ENCODE assay signal across 32 cellular contexts in the genomic region with DNA sequence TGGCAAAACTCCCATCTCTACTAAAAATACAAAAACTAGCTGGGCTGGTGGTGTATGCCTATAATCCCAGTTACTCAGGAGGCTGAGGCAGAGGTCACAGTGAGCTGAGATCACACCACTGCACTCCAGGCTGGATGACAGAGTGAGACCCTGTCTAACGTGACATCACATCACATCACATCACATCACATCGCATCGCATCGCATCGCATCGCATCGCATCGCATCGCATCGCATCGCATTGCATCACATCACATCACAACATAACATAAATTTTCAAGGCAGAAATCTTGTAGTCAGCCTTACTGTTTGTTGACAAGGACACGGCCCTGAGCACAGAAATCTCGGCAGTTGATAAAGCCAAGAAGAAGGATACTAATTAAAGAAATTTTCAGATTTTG.
"Had no signal": no experiment of that assay in that cellular context is flagged by ENCODE, and none has a peak within 500 bp of the region (broad histone marks: within the 10 kb centered on the region; RNA-seq: fewer than 3 reads in every experiment).

No MANE protein-coding gene starts in this region.

- H3K27me3 ChIP-seq: adrenal gland, body of pancreas, cardiac muscle cell, colonic mucosa, heart left ventricle had no signal

- H3K4me1 ChIP-seq: body of pancreas, colonic mucosa had no signal

- H3K27me3 Mint-ChIP-seq: activated CD4-positive, alpha-beta memory T cell treated with anti-CD3 and anti-CD28 coated beads, Interleukin-2, amount 10 ng/mL, durations not matched to agents 7 days and 5 days; activated CD4-positive, alpha-beta T cell treated with anti-CD3 and anti-CD28 coated beads for 36 hours; activated CD4-positive, alpha-beta T cell treated with anti-CD3 and anti-CD28 coated beads, Interleukin-2, amount 10 ng/mL, durations not matched to agents 7 days and 5 days; activated CD8-positive, alpha-beta memory T cell treated with anti-CD3 and anti-CD28 coated beads, Interleukin-2, amount 10 ng/mL, durations not matched to agents 7 days and 5 days; activated naive CD4-positive, alpha-beta T cell treated with anti-CD3 and anti-CD28 coated beads, Interleukin-2, amount 50 U/mL, for 24 hours; activated naive CD8-positive, alpha-beta T cell treated with anti-CD3 and anti-CD28 coated beads for 36 hours; activated naive CD8-positive, alpha-beta T cell treated with anti-CD3 and anti-CD28 coated beads, Interleukin-2, amount 50 U/mL, for 24 hours had no signal

- H3K9me3 ChIP-seq: adrenal gland, body of pancreas, colonic mucosa, heart left ventricle had no signal

- H3K4me3 ChIP-seq: adrenal gland, body of pancreas, cardiac muscle cell, colonic mucosa, heart left ventricle had no signal

- H3K4me3 Mint-ChIP-seq: activated CD4-positive, alpha-beta memory T cell treated with anti-CD3 and anti-CD28 coated beads, Interleukin-2, amount 10 ng/mL, durations not matched to agents 7 days and 5 days; activated CD4-positive, alpha-beta T cell treated with anti-CD3 and anti-CD28 coated beads for 36 hours; activated CD4-positive, alpha-beta T cell treated with anti-CD3 and anti-CD28 coated beads, Interleukin-2, amount 10 ng/mL, durations not matched to agents 7 days and 5 days; activated CD8-positive, alpha-beta memory T cell treated with anti-CD3 and anti-CD28 coated beads, Interleukin-2, amount 10 ng/mL, durations not matched to agents 7 days and 5 days; activated naive CD4-positive, alpha-beta T cell treated with anti-CD3 and anti-CD28 coated beads for 36 hours; activated naive CD4-positive, alpha-beta T cell treated with anti-CD3 and anti-CD28 coated beads, Interleukin-2, amount 50 U/mL, for 24 hours; activated naive CD8-positive, alpha-beta T cell treated with anti-CD3 and anti-CD28 coated beads for 36 hours; activated naive CD8-positive, alpha-beta T cell treated with anti-CD3 and anti-CD28 coated beads, Interleukin-2, amount 50 U/mL, for 24 hours; activated T-helper 1 cell treated with anti-CD3 and anti-CD28 coated beads, Interleukin-12 subunit alpha, Interleukin-12 subunit beta, Interleukin-2, Interleukin-4 antibody, amounts not matched to agents 30 ng/mL and 10 ng/mL and 1 ng/mL, durations not matched to agents 14 hours and 24 hours and 36 hours had no signal

- FAIRE-seq: endometrium, frontal cortex had no signal

- H3K9me3 Mint-ChIP-seq: activated CD4-positive, alpha-beta memory T cell treated with anti-CD3 and anti-CD28 coated beads, Interleukin-2, amount 10 ng/mL, durations not matched to agents 7 days and 5 days; activated CD4-positive, alpha-beta T cell treated with anti-CD3 and anti-CD28 coated beads, Interleukin-2, amount 10 ng/mL, durations not matched to agents 7 days and 5 days; activated naive CD4-positive, alpha-beta T cell treated with anti-CD3 and anti-CD28 coated beads for 36 hours; activated naive CD4-positive, alpha-beta T cell treated with anti-CD3 and anti-CD28 coated beads, Interleukin-2, amount 50 U/mL, for 24 hours; activated naive CD8-positive, alpha-beta T cell treated with anti-CD3 and anti-CD28 coated beads for 36 hours; activated naive CD8-positive, alpha-beta T cell treated with anti-CD3 and anti-CD28 coated beads, Interleukin-2, amount 50 U/mL, for 24 hours; activated T-helper 1 cell treated with anti-CD3 and anti-CD28 coated beads, Interleukin-12 subunit alpha, Interleukin-12 subunit beta, Interleukin-2, Interleukin-4 antibody, amounts not matched to agents 30 ng/mL and 10 ng/mL and 1 ng/mL, durations not matched to agents 14 hours and 24 hours and 36 hours; activated T-helper 2 cell treated with anti-CD3 and anti-CD28 coated beads, Interferon-gamma antibody, Interleukin-2, Interleukin-4, amounts not matched to agents 10 μg/mL and 5 μg/mL and 100 μg/mL, durations not matched to agents 14 hours and 24 hours and 36 hours had no signal

- DNase-seq: activated CD4-positive, alpha-beta memory T cell treated with anti-CD3 and anti-CD28 coated beads, Interleukin-2, amount 10 ng/mL, durations not matched to agents 7 days and 5 days; activated CD4-positive, alpha-beta T cell treated with anti-CD3 and anti-CD28 coated beads for 36 hours; activated CD4-positive, alpha-beta T cell treated with anti-CD3 and anti-CD28 coated beads, Interleukin-2, amount 10 ng/mL, durations not matched to agents 7 days and 5 days; activated CD4-positive, alpha-beta T cell treated with anti-CD3 and anti-CD28 coated beads, Interleukin-2, amount 50 U/mL, for 4 hours; activated CD4-positive, CD25-positive, alpha-beta regulatory T cell; activated CD4-positive, CD25-positive, alpha-beta regulatory T cell treated with anti-CD3 and anti-CD28 coated beads, Interleukin-2, amount 50 U/mL, for 72 hours; activated CD8-positive, alpha-beta memory T cell treated with anti-CD3 and anti-CD28 coated beads, Interleukin-2, amount 10 ng/mL, durations not matched to agents 7 days and 5 days; activated CD8-positive, alpha-beta memory T cell treated with anti-CD3 and anti-CD28 coated beads, Interleukin-2, amount 50 U/mL, for 4 hours; activated effector memory CD4-positive, alpha-beta T cell treated with anti-CD3 and anti-CD28 coated beads, Interleukin-2, amount 50 U/mL, for 16 hours; activated naive CD4-positive, alpha-beta T cell treated with anti-CD3 and anti-CD28 coated beads for 36 hours; activated naive CD8-positive, alpha-beta T cell treated with anti-CD3 and anti-CD28 coated beads for 36 hours; activated naive CD8-positive, alpha-beta T cell treated with anti-CD3 and anti-CD28 coated beads, Interleukin-2, amount 50 U/mL, for 24 hours; activated T-cell treated with anti-CD3 and anti-CD28 coated beads, Interleukin-2, amount 50 U/mL, for 1 hour; activated T-cell treated with anti-CD3 and anti-CD28 coated beads, Interleukin-2, amount 50 U/mL, for 48 hours; amygdala; aorta; body of pancreas; central memory CD4-positive, alpha-beta T cell; cerebellar nuclear complex; colonic mucosa; effector CD8-positive, alpha-beta T cell; foreskin fibroblast; heart left ventricle; T-helper 2 cell had no signal

- H3K4me1 Mint-ChIP-seq: activated CD4-positive, alpha-beta memory T cell treated with anti-CD3 and anti-CD28 coated beads, Interleukin-2, amount 10 ng/mL, durations not matched to agents 7 days and 5 days; activated CD4-positive, alpha-beta T cell treated with anti-CD3 and anti-CD28 coated beads for 36 hours; activated CD4-positive, alpha-beta T cell treated with anti-CD3 and anti-CD28 coated beads, Interleukin-2, amount 10 ng/mL, durations not matched to agents 7 days and 5 days; activated CD8-positive, alpha-beta memory T cell treated with anti-CD3 and anti-CD28 coated beads, Interleukin-2, amount 10 ng/mL, durations not matched to agents 7 days and 5 days; activated naive CD4-positive, alpha-beta T cell treated with anti-CD3 and anti-CD28 coated beads, Interleukin-2, amount 50 U/mL, for 24 hours; activated naive CD8-positive, alpha-beta T cell treated with anti-CD3 and anti-CD28 coated beads for 36 hours; activated naive CD8-positive, alpha-beta T cell treated with anti-CD3 and anti-CD28 coated beads, Interleukin-2, amount 50 U/mL, for 24 hours had no signal

- ATAC-seq: activated CD4-positive, alpha-beta T cell treated with anti-CD3 and anti-CD28 coated beads for 36 hours; activated CD8-positive, alpha-beta memory T cell treated with anti-CD3 and anti-CD28 coated beads, Interleukin-2, amount 10 ng/mL, durations not matched to agents 7 days and 5 days; activated naive CD8-positive, alpha-beta T cell treated with anti-CD3 and anti-CD28 coated beads, Interleukin-2, amount 50 U/mL, for 24 hours; body of pancreas; esophagus mucosa; heart left ventricle had no signal

- H3K27ac Mint-ChIP-seq: activated CD4-positive, alpha-beta memory T cell treated with anti-CD3 and anti-CD28 coated beads, Interleukin-2, amount 10 ng/mL, durations not matched to agents 7 days and 5 days; activated CD4-positive, alpha-beta T cell treated with anti-CD3 and anti-CD28 coated beads for 36 hours; activated CD4-positive, alpha-beta T cell treated with anti-CD3 and anti-CD28 coated beads, Interleukin-2, amount 10 ng/mL, durations not matched to agents 7 days and 5 days; activated CD8-positive, alpha-beta memory T cell treated with anti-CD3 and anti-CD28 coated beads, Interleukin-2, amount 10 ng/mL, durations not matched to agents 7 days and 5 days; activated naive CD4-positive, alpha-beta T cell treated with anti-CD3 and anti-CD28 coated beads for 36 hours; activated naive CD4-positive, alpha-beta T cell treated with anti-CD3 and anti-CD28 coated beads, Interleukin-2, amount 50 U/mL, for 24 hours; activated naive CD8-positive, alpha-beta T cell treated with anti-CD3 and anti-CD28 coated beads for 36 hours; activated naive CD8-positive, alpha-beta T cell treated with anti-CD3 and anti-CD28 coated beads, Interleukin-2, amount 50 U/mL, for 24 hours; activated T-helper 1 cell treated with anti-CD3 and anti-CD28 coated beads, Interleukin-12 subunit alpha, Interleukin-12 subunit beta, Interleukin-2, Interleukin-4 antibody, amounts not matched to agents 30 ng/mL and 10 ng/mL and 1 ng/mL, durations not matched to agents 14 hours and 24 hours and 36 hours; activated T-helper 2 cell treated with anti-CD3 and anti-CD28 coated beads, Interferon-gamma antibody, Interleukin-2, Interleukin-4, amounts not matched to agents 10 μg/mL and 5 μg/mL and 100 μg/mL, durations not matched to agents 14 hours and 24 hours and 36 hours had no signal

- H3K36me3 ChIP-seq: adrenal gland, colonic mucosa had no signal

- H3K27ac ChIP-seq: body of pancreas, cardiac muscle cell, colonic mucosa, heart left ventricle had no signal
